Comparison of ENCODE assay signal across 9 cellular contexts in the genomic region with DNA sequence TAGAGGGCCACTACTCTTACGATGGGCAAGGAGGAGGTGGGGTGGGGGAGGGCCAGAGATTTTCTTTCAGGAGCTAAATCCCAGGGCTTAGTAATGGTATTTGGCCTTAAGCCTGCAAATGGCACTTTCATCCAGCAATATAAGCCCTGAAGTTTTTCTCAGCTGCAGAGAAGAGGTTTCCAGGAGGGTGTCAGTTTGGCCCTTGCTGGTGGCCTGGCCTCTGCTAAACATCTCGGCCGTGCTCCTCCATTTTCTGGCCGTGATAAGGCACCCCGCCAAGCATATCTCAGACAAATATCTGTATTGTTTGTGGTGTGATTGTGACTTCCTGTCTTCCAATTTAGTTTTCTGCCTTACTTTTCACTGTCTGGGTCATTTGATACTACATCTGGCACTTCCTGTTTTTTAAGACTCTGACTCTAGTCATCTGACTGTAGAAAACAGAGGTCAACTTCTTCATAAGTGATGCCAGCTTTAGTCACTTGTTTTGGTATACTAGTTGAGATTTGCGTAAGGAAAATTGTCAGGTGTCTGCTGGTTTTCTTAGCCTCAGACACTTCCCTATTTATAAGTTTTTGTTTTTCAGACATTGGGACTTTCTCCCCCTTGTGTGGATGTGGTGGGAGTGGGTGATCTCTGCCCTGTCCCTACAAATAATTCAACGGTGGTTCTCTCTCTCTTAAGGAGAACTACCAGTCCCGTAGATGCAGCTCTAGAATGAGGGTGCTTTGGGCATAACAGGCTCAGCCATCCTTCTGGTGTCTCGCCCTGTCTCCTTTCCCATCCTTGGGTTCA.
DNase-seq lines count a peak whose midpoint lies in the region; ATAC-seq, FAIRE-seq and TF ChIP-seq lines count a peak whose summit lies in the region.
"Had no signal": no experiment of that assay in that cellular context is flagged by ENCODE, and none has a peak within 500 bp of the region (broad histone marks: within the 10 kb centered on the region; RNA-seq: fewer than 3 reads in every experiment).

No MANE protein-coding gene starts in this region.

- 44% methylated on average over 9 of the region's 9 CpGs for WGBS in liver
- WGBS in HepG2 (ENCODE audit: low lambda C conversion rate), result 45% methylated on average over 9 of the region's 9 CpGs

- CTCF ChIA-PET in HepG2 (lab: Yijun Ruan, JAX; ENCODE audit: low intra/inter-chr PET ratio, low total read pairs) (no interaction called here), RWPE1 (lab: Yijun Ruan, JAX) (interaction anchor here (0.7 kb wide), 2 partner anchors 9 to 11 kb away, joined by 3 to 4 read pairs; no protein-coding TSS in a partner anchor)

- H3K36me3 ChIP-seq in liver (ENCODE audit: control insufficient read depth in 4 of 4, insufficient read depth in 3 of 4, low read depth in 1 of 4, low read length in 3 of 4) (no peaks in the 10 kb centered on the region), HepG2 (replicated peaks in 1 of 2; ENCODE audit: control insufficient read depth in 1 of 2, insufficient read depth in 2 of 2, low read length in 2 of 2) (no peaks in the 10 kb centered on the region)

- in situ Hi-C loops in HepG2 (cut with HindIII; ENCODE audit: extremely low pct_ligation_motif_present, low pct_unique_long_range_greater_than_20kb), result no loop called here

- H3K27ac Mint-ChIP-seq in memory B cell, result peak overlapping the region; percentile 100

- no peak for FAIRE-seq in HepG2 (lab: Jason Lieb, UNC)

- H2AFZ ChIP-seq in HepG2 (ENCODE audit: low read length), result no peak overlapping the region

- no peak for TF ChIP-seq CTCF in liver (IDR thresholded peaks at IDR 0.05; ENCODE audit: low read depth, low read length, missing input control)
- no peak for TF ChIP-seq CTCF in HepG2 (CRISPR knock-in tag; IDR thresholded peaks at IDR 0.05)
- no peak for TF ChIP-seq CTCF in RWPE1 (conservative IDR thresholded peaks at IDR 0.05; ENCODE audit: low read depth)

- peak overlapping the region; percentile 64 for H3K4me3 Mint-ChIP-seq in memory B cell

- BruUV-seq in HepG2 (replicated peaks; lab: Mats Ljungman, UMichigan), result no TSS peak

- H3K4me1 ChIP-seq in liver (ENCODE audit: control insufficient read depth in 4 of 4, insufficient read depth in 4 of 4, low read length in 3 of 4) (no peaks in the 10 kb centered on the region), HepG2 (ENCODE audit: insufficient read depth, low read length) (no peaks in the 10 kb centered on the region)

- H3K4me3 ChIP-seq in liver (ENCODE audit: low read depth in 1 of 3, low read length in 3 of 3) (no peak overlapping the region), HepG2 (replicated peaks in 1 of 3; ENCODE audit: insufficient read depth in 1 of 3, low read depth in 2 of 3, low read length in 3 of 3) (no peak overlapping the region)

- H3K4me2 ChIP-seq in HepG2 (ENCODE audit: low read depth, low read length), result no peak overlapping the region

- no peak for TF ChIP-seq POLR2A in HepG2 (IDR thresholded peaks at IDR 0.05; ENCODE audit: insufficient read depth in 1 of 2, low read depth in 2 of 2, low read length in 2 of 2)

- H3K27ac ChIP-seq in liver (ENCODE audit: low read depth in 1 of 2, low read length in 2 of 2) (peak overlapping the region; percentile 59 to 65), HepG2 (ENCODE audit: extremely low read length, insufficient read depth, low read length) (no peak overlapping the region), RWPE1 (peak overlapping the region; percentile 40)
- H3K27ac ChIP-seq: C4-2B had no signal

- no peaks in the 10 kb centered on the region for H3K27me3 Mint-ChIP-seq in memory B cell

- DNase-seq in HepG2 (ENCODE audit: low spot score) (no peak), RWPE1 (ENCODE audit: low spot score) (no peak), astrocyte of the hippocampus (ENCODE audit: low read depth, low spot score) (peak; percentile 32), memory B cell (ENCODE audit: low spot score in 2 of 2) (peak; percentile 71 to 72), mesenteric fat pad (ENCODE audit: low spot score) (no peak), NCI-H1105 treated with DMSO at 0.1 percent for 48 hours (lab: John Stamatoyannopoulos, UW) (no peak)

- H3K4me1 Mint-ChIP-seq in memory B cell, result peaks cover 55% of the 10 kb centered on the region

- no peaks in the 10 kb centered on the region for H3K9me3 ChIP-seq in liver (ENCODE audit: control insufficient read depth in 4 of 4, low read length in 3 of 4)
- H3K9me3 ChIP-seq in HepG2 (ENCODE audit: low read length), result no peaks in the 10 kb centered on the region

- no peaks in the 10 kb centered on the region for H3K9me3 Mint-ChIP-seq in memory B cell

- H3K79me2 ChIP-seq in HepG2 (ENCODE audit: insufficient read depth, low read length), result no peaks in the 10 kb centered on the region

- H3K9ac ChIP-seq in liver (ENCODE audit: low read depth in 1 of 2, low read length in 2 of 2) (peak overlapping the region in 1 of 2 donors; percentile 36), HepG2 (ENCODE audit: insufficient read depth, low read depth, low read length) (no peak overlapping the region)

- POLR2A ChIA-PET in HepG2 (lab: Yijun Ruan, JAX), result no interaction called here
- POLR2A ChIA-PET in RWPE1 (lab: Yijun Ruan, JAX; ENCODE audit: low non-redundant PET), result no interaction called here

- no peaks in the 10 kb centered on the region for H4K20me1 ChIP-seq in HepG2 (ENCODE audit: insufficient read depth, low read length)

- H3K27me3 ChIP-seq in liver (ENCODE audit: control insufficient read depth in 4 of 4, insufficient read depth in 4 of 4, low read length in 3 of 4), result no peaks in the 10 kb centered on the region
- H3K27me3 ChIP-seq in HepG2 (ENCODE audit: control insufficient read depth in 1 of 2, insufficient read depth in 2 of 2, low read length in 2 of 2), result no peaks in the 10 kb centered on the region

- TF ChIP-seq EP300 in HepG2 (IDR thresholded peaks at IDR 0.05; ENCODE audit: low read depth in 2 of 2, low read length in 2 of 2), result no peak
- no peak for TF ChIP-seq EP300 in HepG2 (CRISPR knock-in tag; IDR thresholded peaks at IDR 0.05; ENCODE audit: borderline replicate concordance)

- H3K36me3 Mint-ChIP-seq in memory B cell, result no peaks in the 10 kb centered on the region

- ATAC-seq in HepG2, result no peak
- peak; percentile 79 for ATAC-seq in HG03097 (IDR thresholded peaks at IDR 0.05; ENCODE audit: low FRiP score, unreplicated experiment)
- peak; percentile 82 for ATAC-seq in memory B cell (ENCODE audit: low read depth)

- TF ChIP-seq RAD21 in liver (IDR thresholded peaks at IDR 0.05), result peak; percentile 32 to 38
- TF ChIP-seq RAD21 in HepG2 (CRISPR knock-in tag; IDR thresholded peaks at IDR 0.05), result no peak

- intact Hi-C loops in HepG2 (cut with micrococcal nuclease; ENCODE audit: unreplicated experiment), result no loop called here

TF ChIP-seq in liver, 16 proteins besides CTCF, POLR2A, EP300 and RAD21:
- peak; percentile 25 for TF ChIP-seq YY1 (IDR thresholded peaks at IDR 0.05)
- no peak for TF ChIP-seq HNF4A (conservative IDR thresholded peaks at IDR 0.05)
- no peak for TF ChIP-seq JUND (IDR thresholded peaks at IDR 0.05)
- TF ChIP-seq RXRA (IDR thresholded peaks at IDR 0.05), result peak in 1 of 2 donors; percentile 23

TF ChIP-seq in HepG2, 621 proteins besides CTCF, POLR2A, EP300 and RAD21 (continues in another document):
- TF ChIP-seq ZNF770 (CRISPR knock-in tag; IDR thresholded peaks at IDR 0.05), result no peak
- TF ChIP-seq JUND (CRISPR knock-in tag; IDR thresholded peaks at IDR 0.05), result no peak
- no peak for TF ChIP-seq KDM2A (CRISPR knock-in tag; IDR thresholded peaks at IDR 0.05; ENCODE audit: borderline replicate concordance, low read depth)
- TF ChIP-seq MIXL1 (CRISPR knock-in tag; IDR thresholded peaks at IDR 0.05), result no peak
- no peak for TF ChIP-seq XRCC5 (optimal IDR thresholded peaks at IDR 0.05; ENCODE audit: low read length)
- TF ChIP-seq, protein P1, sequence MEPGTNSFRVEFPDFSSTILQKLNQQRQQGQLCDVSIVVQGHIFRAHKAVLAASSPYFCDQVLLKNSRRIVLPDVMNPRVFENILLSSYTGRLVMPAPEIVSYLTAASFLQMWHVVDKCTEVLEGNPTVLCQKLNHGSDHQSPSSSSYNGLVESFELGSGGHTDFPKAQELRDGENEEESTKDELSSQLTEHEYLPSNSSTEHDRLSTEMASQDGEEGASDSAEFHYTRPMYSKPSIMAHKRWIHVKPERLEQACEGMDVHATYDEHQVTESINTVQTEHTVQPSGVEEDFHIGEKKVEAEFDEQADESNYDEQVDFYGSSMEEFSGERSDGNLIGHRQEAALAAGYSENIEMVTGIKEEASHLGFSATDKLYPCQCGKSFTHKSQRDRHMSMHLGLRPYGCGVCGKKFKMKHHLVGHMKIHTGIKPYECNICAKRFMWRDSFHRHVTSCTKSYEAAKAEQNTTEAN (CRISPR knock-in tag; conservative IDR thresholded peaks at IDR 0.05), result no peak
- TF ChIP-seq, protein P2, sequence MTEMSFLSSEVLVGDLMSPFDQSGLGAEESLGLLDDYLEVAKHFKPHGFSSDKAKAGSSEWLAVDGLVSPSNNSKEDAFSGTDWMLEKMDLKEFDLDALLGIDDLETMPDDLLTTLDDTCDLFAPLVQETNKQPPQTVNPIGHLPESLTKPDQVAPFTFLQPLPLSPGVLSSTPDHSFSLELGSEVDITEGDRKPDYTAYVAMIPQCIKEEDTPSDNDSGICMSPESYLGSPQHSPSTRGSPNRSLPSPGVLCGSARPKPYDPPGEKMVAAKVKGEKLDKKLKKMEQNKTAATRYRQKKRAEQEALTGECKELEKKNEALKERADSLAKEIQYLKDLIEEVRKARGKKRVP (CRISPR knock-in tag; IDR thresholded peaks at IDR 0.05), result no peak

Comparison
In these comparisons a context has a peak if more than half of its experiments do, and no peak if none do; other contexts are left out.
1. DNase-seq: peak in astrocyte of the hippocampus (single experiment) and memory B cell (2 of 2); none in HepG2 (single experiment), RWPE1 (single experiment), mesenteric fat pad (single experiment) and NCI-H1105 treated with DMSO at 0.1 percent for 48 hours (single experiment).